In genomic region chr15:76339302-76340197, GRCh38 we compare ENCODE assay signal across 9 cellular contexts. TPM values are rescaled to one million over a fixed set of nuclear protein-coding genes. Genes with fewer than 3 reads are reported as not detected.
DNase-seq lines count a peak whose midpoint lies in the region; TF ChIP-seq lines count a peak whose summit lies in the region.
"Had no signal": no experiment of that assay in that cellular context is flagged by ENCODE, and none has a peak within 500 bp of the region (broad histone marks: within the 10 kb centered on the region; RNA-seq: fewer than 3 reads in every experiment).

No MANE protein-coding gene starts in this region.

- peaks cover 48% of the 10 kb centered on the region for H3K36me3 Mint-ChIP-seq in Calu3 (ENCODE audit: insufficient read depth, unreplicated experiment)

- H3K9me3 Mint-ChIP-seq in Calu3 (ENCODE audit: low read depth, unreplicated experiment), result no peaks in the 10 kb centered on the region
- H3K9me3 Mint-ChIP-seq: activated naive CD4-positive, alpha-beta T cell treated with anti-CD3 and anti-CD28 coated beads, Interleukin-2, amount 50 U/mL, for 72 hours had no signal

- intact Hi-C loops in Calu3 (cut with micrococcal nuclease; ENCODE audit: unreplicated experiment), result no loop called here

- H3K4me3 Mint-ChIP-seq in Calu3 (ENCODE audit: low read depth, unreplicated experiment), result peak overlapping the region; percentile 40

- H3K27ac ChIP-seq in neutrophil, result peak overlapping the region; percentile 88

- H3K9me3 ChIP-seq in neutrophil, result peaks cover 8% of the 10 kb centered on the region

- no peak for DNase-seq in Calu3
- peak; percentile 30 for DNase-seq in MV-4-11 (lab: John Stamatoyannopoulos, UW)
- peak; percentile 68 for DNase-seq in ecto neural progenitor cell (ENCODE audit: low spot score)
- DNase-seq in GDM1 (lab: John Stamatoyannopoulos, UW), result no peak
- no peak for DNase-seq in HK-2 (ENCODE audit: unreplicated experiment)
- DNase-seq in NCI-H510A (lab: John Stamatoyannopoulos, UW), result no peak
- no peak for DNase-seq in ureter (ENCODE audit: low spot score)

- no peak overlapping the region for H3K27ac Mint-ChIP-seq in Calu3 (ENCODE audit: unreplicated experiment)

- no peaks in the 10 kb centered on the region for H3K27me3 Mint-ChIP-seq in Calu3 (ENCODE audit: unreplicated experiment)

- CTCF ChIA-PET in Calu3 (lab: Charles Lee), result interaction anchor here (0.6 kb wide), 2 partner anchors 14 to 77 kb away, joined by 3 to 8 read pairs; no protein-coding TSS in a partner anchor

- TF ChIP-seq CTCF in Calu3 (IDR thresholded peaks at IDR 0.05; ENCODE audit: unreplicated experiment), result no peak
- TF ChIP-seq CTCF in neutrophil (IDR thresholded peaks at IDR 0.05), result no peak

- peak overlapping the region; percentile 71 to 89 for H3K4me3 ChIP-seq in neutrophil (ENCODE audit: low read depth in 1 of 2, low read length in 1 of 2)

- peaks cover 19% of the 10 kb centered on the region for H3K4me1 Mint-ChIP-seq in Calu3 (ENCODE audit: low read depth, unreplicated experiment)

- H3K4me1 ChIP-seq in neutrophil (ENCODE audit: control insufficient read depth in 1 of 2, insufficient read depth in 1 of 2, low read depth in 1 of 2, low read length in 1 of 2), result peaks cover 86% of the 10 kb centered on the region in 2 experiments

- H3K27me3 ChIP-seq in neutrophil, result peaks cover 93% of the 10 kb centered on the region

- peaks cover 12% of the 10 kb centered on the region for H3K36me3 ChIP-seq in neutrophil

- no TSS peak for BruUV-seq in Calu3 (replicated peaks; lab: Mats Ljungman, UMichigan)

RNA-seq across cellular contexts. Expression of gene ISL2, which starts 3.0 kb away (rescaled TPM):
- total RNA-seq in Calu3 (2022) (5.3 and 7.6 TPM in 2 replicates), ureter (0.62 TPM)
- total RNA-seq: activated naive CD4-positive, alpha-beta T cell treated with anti-CD3 and anti-CD28 coated beads, Interleukin-2, amount 50 U/mL, for 72 hours had no signal

RNA-seq across cellular contexts. Expression of gene ETFA, which starts 28.3 kb away (rescaled TPM):
- 230 and 252 TPM in 2 replicates for total RNA-seq in Calu3 (2022)
- 123 TPM for total RNA-seq in ureter

Comparison
In these comparisons a context has a peak if more than half of its experiments do, and no peak if none do; other contexts are left out.
1. DNase-seq: peak in MV-4-11 (single experiment) and ecto neural progenitor cell (single experiment); none in Calu3 (single experiment), GDM1 (single experiment), HK-2 (single experiment), NCI-H510A (single experiment) and ureter (single experiment).